In the genomic region with DNA sequence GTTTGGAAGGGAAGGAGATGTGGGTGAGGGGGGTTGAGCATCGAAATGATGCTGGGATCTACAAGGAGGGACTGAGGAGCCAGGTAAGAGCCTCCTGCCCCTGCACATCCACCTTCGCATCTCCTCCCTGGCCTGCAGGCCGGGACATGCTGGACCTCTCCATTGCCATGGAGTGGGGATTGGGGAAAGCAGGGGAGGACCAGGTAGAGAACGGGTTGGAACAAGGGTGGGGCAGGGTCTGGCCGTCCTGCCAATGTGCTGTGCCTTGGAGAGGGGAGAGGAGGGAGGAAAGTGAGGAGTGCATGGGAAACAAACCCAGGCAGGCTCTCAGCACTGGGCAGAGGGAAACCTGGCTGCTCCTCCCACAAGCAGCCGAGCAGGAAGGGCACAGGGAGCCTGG, we compare ENCODE assay signal across 15 cellular contexts. TPM values are rescaled to one million over a fixed set of nuclear protein-coding genes. Genes with fewer than 3 reads are reported as not detected.
A peak's percentile ranks its signal among the peaks of the same experiment; 100 is the strongest.
DNase-seq lines count a peak whose midpoint lies in the region; ATAC-seq and TF ChIP-seq lines count a peak whose summit lies in the region.
"Had no signal": no experiment of that assay in that cellular context is flagged by ENCODE, and none has a peak within 500 bp of the region (broad histone marks: within the 10 kb centered on the region; RNA-seq: fewer than 3 reads in every experiment).

No MANE protein-coding gene starts in this region.

- no peak overlapping the region for H3K9ac ChIP-seq in mammary epithelial cell (ENCODE audit: insufficient read depth, low read length)

- intact Hi-C loops in mammary epithelial cell (cut with micrococcal nuclease) (no loop called here), esophagus squamous epithelium (cut with DNase I) (no loop called here), body of pancreas (cut with DNase I) (no loop called here)
- intact Hi-C loops in CD8-positive, alpha-beta T cell (cut with DNase I, micrococcal nuclease) = no loop called here

- dilution Hi-C loops in mammary epithelial cell (cut with HindIII; ENCODE audit: low sequenced_read_pairs) = no loop called here

- peaks cover 4% of the 10 kb centered on the region for H3K36me3 Mint-ChIP-seq in stimulated activated effector memory CD8-positive, alpha-beta T cell treated with anti-CD3 and anti-CD28 coated beads, Interleukin-12 subunit alpha, Interleukin-12 subunit beta, amount 100 ng/mL, for 72 hours
- H3K36me3 Mint-ChIP-seq in CD8-positive, alpha-beta T cell = peaks cover 39% of the 10 kb centered on the region

- H3K79me2 ChIP-seq in mammary epithelial cell (ENCODE audit: insufficient read depth, low read length) = no peaks in the 10 kb centered on the region

- H3K4me3 ChIP-seq in mammary epithelial cell (replicated peaks in 1 of 3; ENCODE audit: insufficient read depth in 1 of 3, low read depth in 2 of 3, low read length in 3 of 3) = no peak overlapping the region
- no peak overlapping the region for H3K4me3 ChIP-seq in esophagus squamous epithelium
- no peak overlapping the region for H3K4me3 ChIP-seq in body of pancreas
- no peak overlapping the region for H3K4me3 ChIP-seq in CD8-positive, alpha-beta T cell (ENCODE audit: low read depth, low read length)
- H3K4me3 ChIP-seq: GM12878, PC-9 had no signal

- H3K9me3 Mint-ChIP-seq in stimulated activated effector memory CD8-positive, alpha-beta T cell treated with anti-CD3 and anti-CD28 coated beads, Interleukin-12 subunit alpha, Interleukin-12 subunit beta, amount 100 ng/mL, for 72 hours = no peaks in the 10 kb centered on the region
- no peaks in the 10 kb centered on the region for H3K9me3 Mint-ChIP-seq in CD8-positive, alpha-beta T cell

- DNase-seq in RWPE1 (ENCODE audit: low spot score) = no peak
- peak; percentile 32 for DNase-seq in mammary epithelial cell
- DNase-seq in esophagus squamous epithelium (lab: John Stamatoyannopoulos, UW) = no peak
- no peak for DNase-seq in stimulated activated effector memory CD8-positive, alpha-beta T cell treated with anti-CD3 and anti-CD28 coated beads, Interleukin-12 subunit alpha, Interleukin-12 subunit beta, amount 100 ng/mL, for 72 hours (ENCODE audit: low spot score in 2 of 2)
- DNase-seq in body of pancreas = no peak
- no peak for DNase-seq in CD8-positive, alpha-beta T cell
- no peak for DNase-seq in middle frontal gyrus (ENCODE audit: extremely low spot score, low spot score)
- DNase-seq: ACHN, AML-193, DMS79, KBM-7, NCI-H146, NCI-H524, PC-9 had no signal

- H3K4me1 ChIP-seq in mammary epithelial cell (ENCODE audit: insufficient read depth, low read length) (peaks cover 25% of the 10 kb centered on the region), esophagus squamous epithelium (peaks cover 10 to 67% (median 13%) of the 10 kb centered on the region in 3 donors), body of pancreas (peaks cover 10% of the 10 kb centered on the region)
- no peaks in the 10 kb centered on the region for H3K4me1 ChIP-seq in CD8-positive, alpha-beta T cell (ENCODE audit: insufficient read depth, low read length)

- H3K27me3 Mint-ChIP-seq in CD8-positive, alpha-beta T cell (ENCODE audit: low read depth) = no peaks in the 10 kb centered on the region

- TF ChIP-seq POLR2A in esophagus squamous epithelium (IDR thresholded peaks at IDR 0.05) (no peak), body of pancreas (IDR thresholded peaks at IDR 0.05) (no peak)

- H3K4me3 Mint-ChIP-seq in stimulated activated effector memory CD8-positive, alpha-beta T cell treated with anti-CD3 and anti-CD28 coated beads, Interleukin-12 subunit alpha, Interleukin-12 subunit beta, amount 100 ng/mL, for 72 hours = no peak overlapping the region
- no peak overlapping the region for H3K4me3 Mint-ChIP-seq in CD8-positive, alpha-beta T cell

- H3K27ac ChIP-seq in RWPE1 (peak overlapping the region; percentile 84), mammary epithelial cell (ENCODE audit: insufficient read depth, low read depth, low read length) (no peak overlapping the region), esophagus squamous epithelium (peak overlapping the region; percentile 68 to 88 (median 75)), body of pancreas (no peak overlapping the region)
- H3K27ac ChIP-seq in CD8-positive, alpha-beta T cell (ENCODE audit: low read depth, low read length) = no peak overlapping the region
- H3K27ac ChIP-seq: PC-9 had no signal

- peak overlapping the region; percentile 85 for H3K27ac Mint-ChIP-seq in stimulated activated effector memory CD8-positive, alpha-beta T cell treated with anti-CD3 and anti-CD28 coated beads, Interleukin-12 subunit alpha, Interleukin-12 subunit beta, amount 100 ng/mL, for 72 hours
- H3K27ac Mint-ChIP-seq in CD8-positive, alpha-beta T cell = no peak overlapping the region

- no TSS peak for BruUV-seq in mammary epithelial cell (replicated peaks; lab: Mats Ljungman, UMichigan)

- peaks cover 19% of the 10 kb centered on the region for H3K4me1 Mint-ChIP-seq in stimulated activated effector memory CD8-positive, alpha-beta T cell treated with anti-CD3 and anti-CD28 coated beads, Interleukin-12 subunit alpha, Interleukin-12 subunit beta, amount 100 ng/mL, for 72 hours
- no peaks in the 10 kb centered on the region for H3K4me1 Mint-ChIP-seq in CD8-positive, alpha-beta T cell (ENCODE audit: low read depth)

- TF ChIP-seq CTCF in RWPE1 (conservative IDR thresholded peaks at IDR 0.05; ENCODE audit: low read depth) = no peak
- TF ChIP-seq CTCF in mammary epithelial cell (conservative IDR thresholded peaks at IDR 0.05 in 1 of 2, IDR thresholded peaks at IDR 0.05 in 1 of 2; ENCODE audit: extremely low read depth in 1 of 2, insufficient read depth in 1 of 2, low read depth in 1 of 2, low read length in 2 of 2) = no peak
- TF ChIP-seq CTCF in esophagus squamous epithelium (IDR thresholded peaks at IDR 0.05) = no peak
- TF ChIP-seq CTCF in body of pancreas (IDR thresholded peaks at IDR 0.05) = no peak
- no peak for TF ChIP-seq CTCF in CD8-positive, alpha-beta T cell (IDR thresholded peaks at IDR 0.05)

- H2AFZ ChIP-seq in mammary epithelial cell (ENCODE audit: low read depth, low read length) = no peak overlapping the region
- H2AFZ ChIP-seq: PC-9 had no signal

- no peaks in the 10 kb centered on the region for H3K27me3 ChIP-seq in mammary epithelial cell (ENCODE audit: insufficient read depth, low read length)
- peaks cover 0 to 28% (median 0%) of the 10 kb centered on the region in 4 donors for H3K27me3 ChIP-seq in esophagus squamous epithelium
- H3K27me3 ChIP-seq in body of pancreas = no peaks in the 10 kb centered on the region
- H3K27me3 ChIP-seq in CD8-positive, alpha-beta T cell (ENCODE audit: insufficient read depth, low read length) = no peaks in the 10 kb centered on the region

- ATAC-seq in stimulated activated effector memory CD8-positive, alpha-beta T cell treated with anti-CD3 and anti-CD28 coated beads, Interleukin-12 subunit alpha, Interleukin-12 subunit beta, amount 100 ng/mL, for 72 hours = no peak
- ATAC-seq in body of pancreas = no peak
- ATAC-seq in CD8-positive, alpha-beta T cell = no peak

- no peaks in the 10 kb centered on the region for H4K20me1 ChIP-seq in mammary epithelial cell (ENCODE audit: insufficient read depth, low read length)

- H3K36me3 ChIP-seq in mammary epithelial cell (ENCODE audit: insufficient read depth, low read length) (no peaks in the 10 kb centered on the region), esophagus squamous epithelium (peaks cover 24 to 51% (median 46%) of the 10 kb centered on the region in 3 donors), body of pancreas (replicated peaks in 1 of 2; ENCODE audit: insufficient read depth in 1 of 2, low read depth in 2 of 2) (peaks cover 0 to 15% of the 10 kb centered on the region in 2 donors)
- H3K36me3 ChIP-seq in CD8-positive, alpha-beta T cell (ENCODE audit: insufficient read depth, low read length) = peaks cover 24% of the 10 kb centered on the region

- CTCF ChIA-PET in RWPE1 (lab: Yijun Ruan, JAX) (no interaction called here), mammary epithelial cell (lab: Charles Lee; ENCODE audit: low non-redundant PET) (interaction anchor here (0.5 kb wide), 1 partner anchor 75 kb away, joined by 4 read pairs; a partner anchor contains a TSS)
- CTCF ChIA-PET in CD8-positive, alpha-beta T cell (lab: Charles Lee) = no interaction called here

- POLR2A ChIA-PET in RWPE1 (lab: Yijun Ruan, JAX; ENCODE audit: low non-redundant PET) = no interaction called here
- POLR2A ChIA-PET in CD8-positive, alpha-beta T cell (lab: Charles Lee) = no interaction called here

- H3K9me3 ChIP-seq in mammary epithelial cell (replicated peaks; ENCODE audit: insufficient read depth, low read length) = no peaks in the 10 kb centered on the region
- H3K9me3 ChIP-seq in esophagus squamous epithelium = no peaks in the 10 kb centered on the region
- no peaks in the 10 kb centered on the region for H3K9me3 ChIP-seq in body of pancreas
- no peaks in the 10 kb centered on the region for H3K9me3 ChIP-seq in CD8-positive, alpha-beta T cell (ENCODE audit: low read length)

- in situ Hi-C loops in mammary epithelial cell (cut with MboI; ENCODE audit: low sequenced_read_pairs in 2 of 2) = no loop called here

- peak overlapping the region; percentile 1 for H3K4me2 ChIP-seq in mammary epithelial cell (ENCODE audit: insufficient read depth, low read depth, low read length)
- H3K4me2 ChIP-seq: PC-9 had no signal

- 5% methylated on average over 5 of the region's 6 CpGs for WGBS in mammary epithelial cell (ENCODE audit: low coverage, missing lambda C conversion rate)
- 15 to 25% methylated on average over 2 to 4 of the region's 6 CpGs for WGBS in esophagus squamous epithelium, 2 donors
- 85 to 86% methylated on average over 6 of the region's 6 CpGs for WGBS in body of pancreas, 2 donors

RNA-seq across cellular contexts. Expression of a gene that starts 10.6 kb away (rescaled TPM):
- total RNA-seq in mammary epithelial cell (10 to 100 TPM in 1 of 2 donors, 1 to 10 TPM in 1; 1.5 to 11.2 TPM), esophagus squamous epithelium (10 to 100 TPM; 26.5 to 58.9 (median 39.7) TPM), body of pancreas (10 to 100 TPM; 17.4 to 18.1 TPM)
- polyA plus RNA-seq in mammary epithelial cell = 3.8 TPM
- 2.0 TPM for polyA minus RNA-seq in mammary epithelial cell
- 10 to 100 TPM; 25.0 to 26.1 TPM for total RNA-seq in CD8-positive, alpha-beta T cell

RNA-seq across cellular contexts. Expression of a gene that starts 21.3 kb away (rescaled TPM):
- 10 to 100 TPM in 1 of 2 donors, 1 to 10 TPM in 1; 5.8 to 22.3 TPM for total RNA-seq in mammary epithelial cell
- polyA plus RNA-seq in mammary epithelial cell = 21.5 TPM
- 6.9 TPM for polyA minus RNA-seq in mammary epithelial cell
- total RNA-seq in esophagus squamous epithelium = 10 to 100 TPM; 20.4 to 36.9 (median 30.5) TPM
- total RNA-seq in body of pancreas = 10 to 100 TPM in 1 of 2 donors, 1 to 10 TPM in 1; 2.0 to 13.0 TPM
- total RNA-seq in CD8-positive, alpha-beta T cell = 10 to 100 TPM; 27.5 to 38.3 TPM

RNA-seq across cellular contexts. Expression of a gene that starts 44.6 kb away (rescaled TPM):
- total RNA-seq in mammary epithelial cell = 10 to 100 TPM in 1 of 2 donors, 1 to 10 TPM in 1; 3.0 to 17.0 TPM
- polyA plus RNA-seq in mammary epithelial cell = 2.1 TPM
- 0.93 TPM for polyA minus RNA-seq in mammary epithelial cell
- total RNA-seq in esophagus squamous epithelium = 1 to 10 TPM; 1.9 to 4.4 (median 3.4) TPM
- total RNA-seq in body of pancreas = 1 to 10 TPM in 1 of 2 donors, under 1 TPM in 1; 0.52 to 3.0 TPM
- 1 to 10 TPM; 1.1 to 1.2 TPM for total RNA-seq in CD8-positive, alpha-beta T cell

Comparison
In these comparisons a context has a peak if more than half of its experiments do, and no peak if none do; other contexts are left out.
1. H3K27ac ChIP-seq: peak in RWPE1 (single experiment) and esophagus squamous epithelium (4 of 4); none in mammary epithelial cell (single experiment), body of pancreas (0 of 4) and CD8-positive, alpha-beta T cell (single experiment).